4 cellular contexts compared by ENCODE assay signal in genomic region chr17:56178203-56178602, GRCh38.
TF ChIP-seq lines count a peak whose summit lies in the region.

No MANE protein-coding gene starts in this region.

TF ChIP-seq in HepG2, 621 proteins besides CTCF, POLR2A, EP300 and RAD21:
- peak; percentile 94 to 97 for TF ChIP-seq MAFK (conservative IDR thresholded peaks at IDR 0.05 in 1 of 2, IDR thresholded peaks at IDR 0.05 in 1 of 2; ENCODE audit: low read length in 2 of 2)
- peak; percentile 93 for TF ChIP-seq MAFF (IDR thresholded peaks at IDR 0.05; ENCODE audit: low read depth, low read length)
- TF ChIP-seq, protein P1, sequence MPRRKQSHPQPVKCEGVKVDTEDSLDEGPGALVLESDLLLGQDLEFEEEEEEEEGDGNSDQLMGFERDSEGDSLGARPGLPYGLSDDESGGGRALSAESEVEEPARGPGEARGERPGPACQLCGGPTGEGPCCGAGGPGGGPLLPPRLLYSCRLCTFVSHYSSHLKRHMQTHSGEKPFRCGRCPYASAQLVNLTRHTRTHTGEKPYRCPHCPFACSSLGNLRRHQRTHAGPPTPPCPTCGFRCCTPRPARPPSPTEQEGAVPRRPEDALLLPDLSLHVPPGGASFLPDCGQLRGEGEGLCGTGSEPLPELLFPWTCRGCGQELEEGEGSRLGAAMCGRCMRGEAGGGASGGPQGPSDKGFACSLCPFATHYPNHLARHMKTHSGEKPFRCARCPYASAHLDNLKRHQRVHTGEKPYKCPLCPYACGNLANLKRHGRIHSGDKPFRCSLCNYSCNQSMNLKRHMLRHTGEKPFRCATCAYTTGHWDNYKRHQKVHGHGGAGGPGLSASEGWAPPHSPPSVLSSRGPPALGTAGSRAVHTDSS (CRISPR knock-in tag; conservative IDR thresholded peaks at IDR 0.05), result no peak

TF ChIP-seq in A549, 52 proteins besides CTCF, POLR2A, EP300 and RAD21:
- no peak for TF ChIP-seq RNF2 (IDR thresholded peaks at IDR 0.05; ENCODE audit: borderline replicate concordance, low read depth)
- no peak for TF ChIP-seq CHD2 (IDR thresholded peaks at IDR 0.05; ENCODE audit: low read length, partially characterized antibody)
- TF ChIP-seq NR3C1 (IDR thresholded peaks at IDR 0.05), result no peak
- TF ChIP-seq MAFK (IDR thresholded peaks at IDR 0.05; ENCODE audit: partially characterized antibody), result peak; percentile 86
- no peak for TF ChIP-seq TFCP2L1 (CRISPR knock-in tag; IDR thresholded peaks at IDR 0.05)
- TF ChIP-seq CEBPB (IDR thresholded peaks at IDR 0.05), result no peak
- TF ChIP-seq RFX5 (IDR thresholded peaks at IDR 0.05), result no peak
TF ChIP-seq in A549: peak in this region for 1.

TF ChIP-seq in IMR-90, 13 proteins besides CTCF, POLR2A, EP300 and RAD21:
- TF ChIP-seq CHD1 (IDR thresholded peaks at IDR 0.05; ENCODE audit: low read depth, low read length) (no peak), MAZ (IDR thresholded peaks at IDR 0.05; ENCODE audit: borderline replicate concordance, low read depth, low read length) (no peak), MAFK (IDR thresholded peaks at IDR 0.05; ENCODE audit: low read depth, low read length) (peak; percentile 90)

TF ChIP-seq in K562, 482 proteins besides CTCF, POLR2A, EP300 and RAD21:
- TF ChIP-seq HNRNPH1 (optimal IDR thresholded peaks at IDR 0.05; ENCODE audit: low read depth, low read length) (no peak), C11orf30 (IDR thresholded peaks at IDR 0.05; ENCODE audit: low read depth) (peak; percentile 38; the same call in 1 of the 2 replicates), MEF2A (IDR thresholded peaks at IDR 0.05; ENCODE audit: control insufficient read depth, low read depth, low read length) (no peak), ZNF316 (IDR thresholded peaks at IDR 0.05) (peak; percentile 44), MAFK (IDR thresholded peaks at IDR 0.05; ENCODE audit: low read length) (peak; percentile 44; the same call in 1 of the 2 replicates), EP400 (IDR thresholded peaks at IDR 0.05) (no peak), ZNF561 (CRISPR knock-in tag; conservative IDR thresholded peaks at IDR 0.05) (no peak), MAFF (IDR thresholded peaks at IDR 0.05; ENCODE audit: low read length) (peak; percentile 59), ZNF134 (CRISPR knock-in tag; conservative IDR thresholded peaks at IDR 0.05) (no peak)
- TF ChIP-seq, protein P2, sequence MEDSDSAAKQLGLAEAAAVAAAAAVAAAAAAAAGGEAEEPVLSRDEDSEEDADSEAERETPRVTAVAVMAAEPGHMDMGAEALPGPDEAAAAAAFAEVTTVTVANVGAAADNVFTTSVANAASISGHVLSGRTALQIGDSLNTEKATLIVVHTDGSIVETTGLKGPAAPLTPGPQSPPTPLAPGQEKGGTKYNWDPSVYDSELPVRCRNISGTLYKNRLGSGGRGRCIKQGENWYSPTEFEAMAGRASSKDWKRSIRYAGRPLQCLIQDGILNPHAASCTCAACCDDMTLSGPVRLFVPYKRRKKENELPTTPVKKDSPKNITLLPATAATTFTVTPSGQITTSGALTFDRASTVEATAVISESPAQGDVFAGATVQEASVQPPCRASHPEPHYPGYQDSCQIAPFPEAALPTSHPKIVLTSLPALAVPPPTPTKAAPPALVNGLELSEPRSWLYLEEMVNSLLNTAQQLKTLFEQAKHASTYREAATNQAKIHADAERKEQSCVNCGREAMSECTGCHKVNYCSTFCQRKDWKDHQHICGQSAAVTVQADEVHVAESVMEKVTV (CRISPR knock-in tag; IDR thresholded peaks at IDR 0.05), result no peak
- TF ChIP-seq, protein P3, sequence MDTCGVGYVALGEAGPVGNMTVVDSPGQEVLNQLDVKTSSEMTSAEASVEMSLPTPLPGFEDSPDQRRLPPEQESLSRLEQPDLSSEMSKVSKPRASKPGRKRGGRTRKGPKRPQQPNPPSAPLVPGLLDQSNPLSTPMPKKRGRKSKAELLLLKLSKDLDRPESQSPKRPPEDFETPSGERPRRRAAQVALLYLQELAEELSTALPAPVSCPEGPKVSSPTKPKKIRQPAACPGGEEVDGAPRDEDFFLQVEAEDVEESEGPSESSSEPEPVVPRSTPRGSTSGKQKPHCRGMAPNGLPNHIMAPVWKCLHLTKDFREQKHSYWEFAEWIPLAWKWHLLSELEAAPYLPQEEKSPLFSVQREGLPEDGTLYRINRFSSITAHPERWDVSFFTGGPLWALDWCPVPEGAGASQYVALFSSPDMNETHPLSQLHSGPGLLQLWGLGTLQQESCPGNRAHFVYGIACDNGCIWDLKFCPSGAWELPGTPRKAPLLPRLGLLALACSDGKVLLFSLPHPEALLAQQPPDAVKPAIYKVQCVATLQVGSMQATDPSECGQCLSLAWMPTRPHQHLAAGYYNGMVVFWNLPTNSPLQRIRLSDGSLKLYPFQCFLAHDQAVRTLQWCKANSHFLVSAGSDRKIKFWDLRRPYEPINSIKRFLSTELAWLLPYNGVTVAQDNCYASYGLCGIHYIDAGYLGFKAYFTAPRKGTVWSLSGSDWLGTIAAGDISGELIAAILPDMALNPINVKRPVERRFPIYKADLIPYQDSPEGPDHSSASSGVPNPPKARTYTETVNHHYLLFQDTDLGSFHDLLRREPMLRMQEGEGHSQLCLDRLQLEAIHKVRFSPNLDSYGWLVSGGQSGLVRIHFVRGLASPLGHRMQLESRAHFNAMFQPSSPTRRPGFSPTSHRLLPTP (IDR thresholded peaks at IDR 0.05; ENCODE audit: borderline replicate concordance, extremely low read depth, insufficient read length), result no peak
